Comparison of ENCODE assay signal across 1 cellular context in genomic region chr17:82320956-82321927, GRCh38.
A peak's percentile ranks its signal among the peaks of the same experiment; 100 is the strongest.
TF ChIP-seq lines count a peak whose summit lies in the region.

No MANE protein-coding gene starts in this region.

TF ChIP-seq in HepG2, 621 proteins besides CTCF, POLR2A, EP300 and RAD21 (continued from another document and continues in another):
- TF ChIP-seq RNF219 (CRISPR knock-in tag; IDR thresholded peaks at IDR 0.05), result no peak; the same call in 1 of the 2 replicates
- no peak for TF ChIP-seq HNRNPL (IDR thresholded peaks at IDR 0.05; ENCODE audit: low read depth, low read length)
- TF ChIP-seq MYC (CRISPR knock-in tag; IDR thresholded peaks at IDR 0.05; ENCODE audit: borderline replicate concordance), result no peak
- no peak for TF ChIP-seq ZNF816 (CRISPR knock-in tag; IDR thresholded peaks at IDR 0.05; ENCODE audit: borderline replicate concordance)
- TF ChIP-seq NR2F2 (IDR thresholded peaks at IDR 0.05; ENCODE audit: borderline replicate concordance, low read depth), result no peak; the same call in 1 of the 2 replicates
- no peak for TF ChIP-seq KDM1A (CRISPR knock-in tag; IDR thresholded peaks at IDR 0.05)
- no peak for TF ChIP-seq EZH2 (conservative IDR thresholded peaks at IDR 0.05; ENCODE audit: low read depth, low read length)
- peak; percentile 17; the same call in 1 of the 2 replicates for TF ChIP-seq MED1 (CRISPR knock-in tag; IDR thresholded peaks at IDR 0.05)
- TF ChIP-seq, protein P1, sequence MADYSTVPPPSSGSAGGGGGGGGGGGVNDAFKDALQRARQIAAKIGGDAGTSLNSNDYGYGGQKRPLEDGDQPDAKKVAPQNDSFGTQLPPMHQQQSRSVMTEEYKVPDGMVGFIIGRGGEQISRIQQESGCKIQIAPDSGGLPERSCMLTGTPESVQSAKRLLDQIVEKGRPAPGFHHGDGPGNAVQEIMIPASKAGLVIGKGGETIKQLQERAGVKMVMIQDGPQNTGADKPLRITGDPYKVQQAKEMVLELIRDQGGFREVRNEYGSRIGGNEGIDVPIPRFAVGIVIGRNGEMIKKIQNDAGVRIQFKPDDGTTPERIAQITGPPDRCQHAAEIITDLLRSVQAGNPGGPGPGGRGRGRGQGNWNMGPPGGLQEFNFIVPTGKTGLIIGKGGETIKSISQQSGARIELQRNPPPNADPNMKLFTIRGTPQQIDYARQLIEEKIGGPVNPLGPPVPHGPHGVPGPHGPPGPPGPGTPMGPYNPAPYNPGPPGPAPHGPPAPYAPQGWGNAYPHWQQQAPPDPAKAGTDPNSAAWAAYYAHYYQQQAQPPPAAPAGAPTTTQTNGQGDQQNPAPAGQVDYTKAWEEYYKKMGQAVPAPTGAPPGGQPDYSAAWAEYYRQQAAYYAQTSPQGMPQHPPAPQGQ (CRISPR knock-in tag; IDR thresholded peaks at IDR 0.05; ENCODE audit: borderline replicate concordance), result no peak
- TF ChIP-seq HOXA3 (CRISPR knock-in tag; IDR thresholded peaks at IDR 0.05), result peak; percentile 42; the same call in 1 of the 2 replicates
- TF ChIP-seq ARID5B (CRISPR knock-in tag; IDR thresholded peaks at IDR 0.05), result peak; percentile 29; the same call in 1 of the 2 replicates
- peak; percentile 36; the same call in 1 of the 2 replicates for TF ChIP-seq LBX2 (CRISPR knock-in tag; IDR thresholded peaks at IDR 0.05; ENCODE audit: borderline replicate concordance)
- TF ChIP-seq MZF1 (CRISPR knock-in tag; IDR thresholded peaks at IDR 0.05; ENCODE audit: borderline replicate concordance), result no peak
- no peak for TF ChIP-seq ZNF546 (CRISPR knock-in tag; conservative IDR thresholded peaks at IDR 0.05)
- no peak; the same call in 1 of the 2 replicates for TF ChIP-seq ZBTB10 (CRISPR knock-in tag; IDR thresholded peaks at IDR 0.05; ENCODE audit: borderline replicate concordance)
- no peak for TF ChIP-seq ZNF282 (IDR thresholded peaks at IDR 0.05; ENCODE audit: partially characterized antibody)
- TF ChIP-seq, protein P2, sequence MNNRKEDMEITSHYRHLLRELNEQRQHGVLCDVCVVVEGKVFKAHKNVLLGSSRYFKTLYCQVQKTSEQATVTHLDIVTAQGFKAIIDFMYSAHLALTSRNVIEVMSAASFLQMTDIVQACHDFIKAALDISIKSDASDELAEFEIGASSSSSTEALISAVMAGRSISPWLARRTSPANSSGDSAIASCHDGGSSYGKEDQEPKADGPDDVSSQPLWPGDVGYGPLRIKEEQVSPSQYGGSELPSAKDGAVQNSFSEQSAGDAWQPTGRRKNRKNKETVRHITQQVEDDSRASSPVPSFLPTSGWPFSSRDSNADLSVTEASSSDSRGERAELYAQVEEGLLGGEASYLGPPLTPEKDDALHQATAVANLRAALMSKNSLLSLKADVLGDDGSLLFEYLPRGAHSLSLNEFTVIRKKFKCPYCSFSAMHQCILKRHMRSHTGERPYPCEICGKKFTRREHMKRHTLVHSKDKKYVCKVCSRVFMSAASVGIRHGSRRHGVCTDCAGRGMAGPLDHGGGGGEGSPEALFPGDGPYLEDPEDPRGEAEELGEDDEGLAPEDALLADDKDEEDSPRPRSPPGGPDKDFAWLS (CRISPR knock-in tag; IDR thresholded peaks at IDR 0.05; ENCODE audit: borderline replicate concordance), result no peak
- no peak for TF ChIP-seq MBNL3 (CRISPR knock-in tag; conservative IDR thresholded peaks at IDR 0.05)
- TF ChIP-seq ZFP37 (CRISPR knock-in tag; IDR thresholded peaks at IDR 0.05; ENCODE audit: borderline replicate concordance), result no peak
- TF ChIP-seq RBAK (CRISPR knock-in tag; IDR thresholded peaks at IDR 0.05), result no peak
- peak; percentile 16; the same call in 1 of the 2 replicates for TF ChIP-seq ZNF607 (CRISPR knock-in tag; IDR thresholded peaks at IDR 0.05; ENCODE audit: borderline replicate concordance)
- TF ChIP-seq MTF1 (CRISPR knock-in tag; IDR thresholded peaks at IDR 0.05), result no peak
- TF ChIP-seq ZIK1 (CRISPR knock-in tag; IDR thresholded peaks at IDR 0.05; ENCODE audit: borderline replicate concordance, low read depth), result 0 out of 2 replicates have a peak, but pooled peaks have one; percentile 48
- no peak for TF ChIP-seq KDM5A (IDR thresholded peaks at IDR 0.05; ENCODE audit: borderline replicate concordance, low read length)
- no peak for TF ChIP-seq NCOA2 (CRISPR knock-in tag; IDR thresholded peaks at IDR 0.05)
- TF ChIP-seq BCLAF1 (IDR thresholded peaks at IDR 0.05), result no peak
- TF ChIP-seq JARID2 (CRISPR knock-in tag; IDR thresholded peaks at IDR 0.05; ENCODE audit: insufficient replicate concordance), result no peak
- no peak for TF ChIP-seq ZNF777 (CRISPR knock-in tag; IDR thresholded peaks at IDR 0.05)
- peak; percentile 74; the same call in 1 of the 2 replicates for TF ChIP-seq KAT7 (CRISPR knock-in tag; IDR thresholded peaks at IDR 0.05; ENCODE audit: borderline replicate concordance)
- TF ChIP-seq IKZF1 (IDR thresholded peaks at IDR 0.05), result no peak
- no peak for TF ChIP-seq PHF5A (CRISPR knock-in tag; IDR thresholded peaks at IDR 0.05; ENCODE audit: low read depth, unreplicated experiment)
- TF ChIP-seq NKX3-1 (CRISPR knock-in tag; IDR thresholded peaks at IDR 0.05), result no peak
- TF ChIP-seq NONO (IDR thresholded peaks at IDR 0.05), result no peak
- no peak for TF ChIP-seq NONO (CRISPR knock-in tag; conservative IDR thresholded peaks at IDR 0.05)
- TF ChIP-seq ETV6 (CRISPR knock-in tag; conservative IDR thresholded peaks at IDR 0.05), result no peak
- no peak for TF ChIP-seq SYNCRIP (IDR thresholded peaks at IDR 0.05; ENCODE audit: insufficient read depth, low read depth, low read length)
- TF ChIP-seq MYNN (CRISPR knock-in tag; IDR thresholded peaks at IDR 0.05; ENCODE audit: low read depth), result no peak
- TF ChIP-seq ZNF747 (CRISPR knock-in tag; IDR thresholded peaks at IDR 0.05; ENCODE audit: borderline replicate concordance), result no peak
- TF ChIP-seq ZNF292 (CRISPR knock-in tag; IDR thresholded peaks at IDR 0.05; ENCODE audit: borderline replicate concordance, low read depth), result no peak
- no peak for TF ChIP-seq ZFP82 (CRISPR knock-in tag; IDR thresholded peaks at IDR 0.05; ENCODE audit: borderline replicate concordance)
- no peak for TF ChIP-seq ZNF12 (CRISPR knock-in tag; IDR thresholded peaks at IDR 0.05)
- TF ChIP-seq, protein P3, sequence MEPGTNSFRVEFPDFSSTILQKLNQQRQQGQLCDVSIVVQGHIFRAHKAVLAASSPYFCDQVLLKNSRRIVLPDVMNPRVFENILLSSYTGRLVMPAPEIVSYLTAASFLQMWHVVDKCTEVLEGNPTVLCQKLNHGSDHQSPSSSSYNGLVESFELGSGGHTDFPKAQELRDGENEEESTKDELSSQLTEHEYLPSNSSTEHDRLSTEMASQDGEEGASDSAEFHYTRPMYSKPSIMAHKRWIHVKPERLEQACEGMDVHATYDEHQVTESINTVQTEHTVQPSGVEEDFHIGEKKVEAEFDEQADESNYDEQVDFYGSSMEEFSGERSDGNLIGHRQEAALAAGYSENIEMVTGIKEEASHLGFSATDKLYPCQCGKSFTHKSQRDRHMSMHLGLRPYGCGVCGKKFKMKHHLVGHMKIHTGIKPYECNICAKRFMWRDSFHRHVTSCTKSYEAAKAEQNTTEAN (CRISPR knock-in tag; conservative IDR thresholded peaks at IDR 0.05), result no peak
- no peak for TF ChIP-seq ZNF703 (CRISPR knock-in tag; IDR thresholded peaks at IDR 0.05; ENCODE audit: borderline replicate concordance)
- TF ChIP-seq, protein P4, sequence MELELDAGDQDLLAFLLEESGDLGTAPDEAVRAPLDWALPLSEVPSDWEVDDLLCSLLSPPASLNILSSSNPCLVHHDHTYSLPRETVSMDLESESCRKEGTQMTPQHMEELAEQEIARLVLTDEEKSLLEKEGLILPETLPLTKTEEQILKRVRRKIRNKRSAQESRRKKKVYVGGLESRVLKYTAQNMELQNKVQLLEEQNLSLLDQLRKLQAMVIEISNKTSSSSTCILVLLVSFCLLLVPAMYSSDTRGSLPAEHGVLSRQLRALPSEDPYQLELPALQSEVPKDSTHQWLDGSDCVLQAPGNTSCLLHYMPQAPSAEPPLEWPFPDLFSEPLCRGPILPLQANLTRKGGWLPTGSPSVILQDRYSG (CRISPR knock-in tag; IDR thresholded peaks at IDR 0.05), result no peak
- no peak for TF ChIP-seq TBP (CRISPR knock-in tag; IDR thresholded peaks at IDR 0.05)
